In the genomic region with DNA sequence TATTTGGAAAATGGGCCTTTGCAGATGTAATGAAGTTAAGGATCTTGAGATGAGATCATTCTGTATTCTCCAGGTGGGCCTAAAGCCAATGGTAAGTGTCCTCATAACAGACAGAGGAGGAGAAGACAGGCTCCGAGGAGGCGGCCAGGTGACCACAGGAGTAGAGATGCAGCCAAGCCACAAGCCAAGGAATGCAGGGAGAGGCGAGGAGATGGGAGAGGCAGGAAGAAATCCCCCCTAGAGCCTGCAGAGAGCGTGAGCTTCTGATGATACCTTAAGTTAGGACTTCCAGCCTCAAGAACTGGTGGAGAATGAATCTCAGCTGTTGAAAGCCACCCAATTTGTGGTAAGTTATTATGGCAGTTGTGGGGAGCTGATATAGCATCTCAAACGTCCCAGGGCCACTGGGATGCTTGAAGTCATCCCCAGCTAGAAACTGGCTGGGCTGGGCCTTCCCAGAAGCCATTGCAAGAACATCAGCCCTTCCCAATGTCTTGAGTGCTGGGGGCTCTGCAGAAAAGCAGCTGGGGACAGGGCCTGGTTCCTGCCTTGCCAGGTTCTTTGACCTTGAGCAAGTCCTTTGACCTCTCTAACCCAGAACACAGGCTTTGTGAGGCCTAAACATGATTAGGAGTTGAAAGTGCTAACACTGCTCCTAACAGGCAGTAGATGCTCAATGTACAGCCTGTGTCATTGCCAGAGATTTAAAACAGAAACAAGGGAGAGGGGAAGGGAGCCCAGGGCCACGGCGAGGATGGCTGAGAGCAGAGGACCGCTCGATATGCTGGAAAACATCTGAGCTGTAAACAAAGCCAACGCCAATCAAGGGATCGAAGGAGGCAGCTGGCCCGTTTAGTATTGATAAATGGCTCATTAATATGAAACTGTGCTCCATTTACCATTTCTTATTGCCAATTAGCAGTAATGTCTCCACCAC, we compare ENCODE assay signal across 25 cellular contexts.
"Had no signal": no experiment of that assay in that cellular context is flagged by ENCODE, and none has a peak within 500 bp of the region (broad histone marks: within the 10 kb centered on the region; RNA-seq: fewer than 3 reads in every experiment).

No MANE protein-coding gene starts in this region.

- H3K9me3 Mint-ChIP-seq: activated naive CD8-positive, alpha-beta T cell treated with anti-CD3 and anti-CD28 coated beads, Interleukin-2, amount 10 ng/mL, durations not matched to agents 7 days and 5 days; activated T-cell treated with anti-CD3 and anti-CD28 coated beads, Interleukin-2, amount 50 U/mL, for 24 hours; activated T-helper 17 cell treated with anti-CD3 and anti-CD28 coated beads, Interleukin-2, amount 50 U/mL, for 72 hours; dendritic cell treated with granulocyte-macrophage colony-stimulating factor and Interleukin-4, amounts not matched to agents 40 ng/mL and 50 ng/mL, for 4 days; naive B cell; stimulated activated naive CD8-positive, alpha-beta T cell treated with anti-CD3 and anti-CD28 coated beads, Interleukin-15, amount 100 ng/mL, for 72 hours had no signal

- H3K4me1 Mint-ChIP-seq: activated naive CD8-positive, alpha-beta T cell treated with anti-CD3 and anti-CD28 coated beads, Interleukin-2, amount 10 ng/mL, durations not matched to agents 7 days and 5 days; activated T-helper 17 cell treated with anti-CD3 and anti-CD28 coated beads, Interleukin-2, amount 50 U/mL, for 72 hours; naive B cell; neural crest cell; stimulated activated naive CD8-positive, alpha-beta T cell treated with anti-CD3 and anti-CD28 coated beads, Interleukin-15, amount 100 ng/mL, for 72 hours; WTC11 had no signal

- H3K36me3 ChIP-seq: cardiac muscle cell, lower lobe of right lung, prostate gland, transverse colon, vagina had no signal

- H3K4me1 ChIP-seq: lower lobe of right lung, prostate gland, transverse colon, vagina had no signal

- H3K27me3 Mint-ChIP-seq: activated naive CD8-positive, alpha-beta T cell treated with anti-CD3 and anti-CD28 coated beads, Interleukin-2, amount 10 ng/mL, durations not matched to agents 7 days and 5 days; activated T-cell treated with anti-CD3 and anti-CD28 coated beads, Interleukin-2, amount 50 U/mL, for 24 hours; activated T-helper 17 cell treated with anti-CD3 and anti-CD28 coated beads, Interleukin-2, amount 50 U/mL, for 72 hours; dendritic cell treated with granulocyte-macrophage colony-stimulating factor and Interleukin-4, amounts not matched to agents 40 ng/mL and 50 ng/mL, for 4 days; stimulated activated naive CD8-positive, alpha-beta T cell treated with anti-CD3 and anti-CD28 coated beads, Interleukin-15, amount 100 ng/mL, for 72 hours had no signal

- H3K27ac ChIP-seq: cardiac muscle cell, lower lobe of right lung, prostate gland, transverse colon, vagina had no signal

- H3K4me3 Mint-ChIP-seq: activated naive CD8-positive, alpha-beta T cell treated with anti-CD3 and anti-CD28 coated beads, Interleukin-2, amount 10 ng/mL, durations not matched to agents 7 days and 5 days; activated T-cell treated with anti-CD3 and anti-CD28 coated beads, Interleukin-2, amount 50 U/mL, for 24 hours; activated T-helper 17 cell treated with anti-CD3 and anti-CD28 coated beads, Interleukin-2, amount 50 U/mL, for 72 hours; dendritic cell treated with granulocyte-macrophage colony-stimulating factor and Interleukin-4, amounts not matched to agents 40 ng/mL and 50 ng/mL, for 4 days; naive B cell; neural crest cell; stimulated activated naive CD8-positive, alpha-beta T cell treated with anti-CD3 and anti-CD28 coated beads, Interleukin-15, amount 100 ng/mL, for 72 hours; WTC11 had no signal

- H3K4me3 ChIP-seq: cardiac muscle cell, lower lobe of right lung, mucosa of descending colon, prostate gland, transverse colon, vagina had no signal

- H3K27ac Mint-ChIP-seq: activated naive CD8-positive, alpha-beta T cell treated with anti-CD3 and anti-CD28 coated beads, Interleukin-2, amount 10 ng/mL, durations not matched to agents 7 days and 5 days; activated T-cell treated with anti-CD3 and anti-CD28 coated beads, Interleukin-2, amount 50 U/mL, for 24 hours; activated T-helper 17 cell treated with anti-CD3 and anti-CD28 coated beads, Interleukin-2, amount 50 U/mL, for 72 hours; dendritic cell treated with granulocyte-macrophage colony-stimulating factor and Interleukin-4, amounts not matched to agents 40 ng/mL and 50 ng/mL, for 4 days; WTC11 had no signal

- H3K36me3 Mint-ChIP-seq: activated naive CD8-positive, alpha-beta T cell treated with anti-CD3 and anti-CD28 coated beads, Interleukin-2, amount 10 ng/mL, durations not matched to agents 7 days and 5 days; naive B cell had no signal

- DNase-seq: activated CD8-positive, alpha-beta memory T cell treated with anti-CD3 and anti-CD28 coated beads for 24 hours; activated CD8-positive, alpha-beta memory T cell treated with anti-CD3 and anti-CD28 coated beads, Interleukin-2, amount 50 U/mL, for 4 hours; activated naive CD4-positive, alpha-beta T cell treated with Interleukin-2 at 50 U/mL for 16 hours; activated naive CD8-positive, alpha-beta T cell treated with anti-CD3 and anti-CD28 coated beads, Interleukin-2, amount 10 ng/mL, durations not matched to agents 7 days and 5 days; activated T-cell treated with anti-CD3 and anti-CD28 coated beads, Interleukin-2, amount 50 U/mL, for 24 hours; amniotic stem cell; effector CD4-positive, alpha-beta T cell; foreskin melanocyte; lower lobe of right lung; mesendoderm; naive B cell; stimulated activated CD4-positive, alpha-beta T cell treated with anti-CD3 and anti-CD28 coated beads, Interleukin-12 subunit alpha, Interleukin-12 subunit beta, amount 100 ng/mL, for 4 hours; stimulated activated naive CD8-positive, alpha-beta T cell treated with anti-CD3 and anti-CD28 coated beads, Interleukin-15, amount 100 ng/mL, for 72 hours; T-helper 9 cell; transverse colon had no signal

- H3K9me3 ChIP-seq: lower lobe of right lung, mucosa of descending colon, prostate gland, transverse colon, vagina had no signal

- ATAC-seq: activated T-helper 17 cell treated with anti-CD3 and anti-CD28 coated beads, Interleukin-2, amount 50 U/mL, for 72 hours; esophagus mucosa; left lobe of liver; lower lobe of right lung; mucosa of descending colon; stimulated activated naive CD8-positive, alpha-beta T cell treated with anti-CD3 and anti-CD28 coated beads, Interleukin-15, amount 100 ng/mL, for 72 hours; WTC11 had no signal

- H3K27me3 ChIP-seq: cardiac muscle cell, transverse colon, vagina had no signal
